Comparison of ENCODE assay signal across 8 cellular contexts in the genomic region with DNA sequence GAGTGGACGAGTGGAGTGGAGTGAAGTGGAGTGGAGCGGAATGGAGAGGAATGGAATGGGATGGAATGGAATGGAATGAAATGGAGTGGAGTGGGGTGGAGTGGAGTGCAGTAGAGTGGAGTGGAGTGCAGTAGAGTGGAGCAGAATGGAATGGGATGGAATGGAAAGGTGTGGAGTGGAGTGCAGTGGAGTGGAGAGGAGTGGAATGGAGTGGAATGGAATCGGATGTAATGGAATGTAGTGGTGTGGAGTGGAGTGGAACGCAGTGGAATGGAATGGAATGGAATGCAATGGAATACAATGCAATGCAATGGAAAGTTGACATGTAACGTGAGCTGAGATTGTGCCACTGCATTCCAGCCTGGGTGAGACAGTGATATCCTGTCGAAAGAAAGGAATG. TPM values are rescaled to one million over a fixed set of nuclear protein-coding genes. Genes with fewer than 3 reads are reported as not detected.
"Had no signal": no experiment of that assay in that cellular context is flagged by ENCODE, and none has a peak within 500 bp of the region (broad histone marks: within the 10 kb centered on the region; RNA-seq: fewer than 3 reads in every experiment).

No MANE protein-coding gene starts in this region.

- H3K4me1 Mint-ChIP-seq: GM23338, H9, IgD-negative memory B cell had no signal

- H3K27ac Mint-ChIP-seq: GM23338, H9, IgD-negative memory B cell had no signal

- H3K4me3 ChIP-seq: GM23338 had no signal

- H3K27me3 Mint-ChIP-seq: IgD-negative memory B cell had no signal

- H3K4me2 ChIP-seq: GM23338 had no signal

- H3K27ac ChIP-seq: HL-60 had no signal

- H2AFZ ChIP-seq: GM23338 had no signal

- H3K4me3 Mint-ChIP-seq: GM23338, H9, IgD-negative memory B cell had no signal

- DNase-seq: H9, HCEC 1CT, KBM-7 had no signal

- ATAC-seq: GM23338 had no signal

RNA-seq across cellular contexts. Expression of a gene that starts 46.4 kb away (rescaled TPM):
- total RNA-seq: GM23338, H1, H9, HT1080 had no signal
- polyA plus RNA-seq: GM23338, H1, IgD-negative memory B cell had no signal
